ENCODE assay signal across 8 cellular contexts in the genomic region with DNA sequence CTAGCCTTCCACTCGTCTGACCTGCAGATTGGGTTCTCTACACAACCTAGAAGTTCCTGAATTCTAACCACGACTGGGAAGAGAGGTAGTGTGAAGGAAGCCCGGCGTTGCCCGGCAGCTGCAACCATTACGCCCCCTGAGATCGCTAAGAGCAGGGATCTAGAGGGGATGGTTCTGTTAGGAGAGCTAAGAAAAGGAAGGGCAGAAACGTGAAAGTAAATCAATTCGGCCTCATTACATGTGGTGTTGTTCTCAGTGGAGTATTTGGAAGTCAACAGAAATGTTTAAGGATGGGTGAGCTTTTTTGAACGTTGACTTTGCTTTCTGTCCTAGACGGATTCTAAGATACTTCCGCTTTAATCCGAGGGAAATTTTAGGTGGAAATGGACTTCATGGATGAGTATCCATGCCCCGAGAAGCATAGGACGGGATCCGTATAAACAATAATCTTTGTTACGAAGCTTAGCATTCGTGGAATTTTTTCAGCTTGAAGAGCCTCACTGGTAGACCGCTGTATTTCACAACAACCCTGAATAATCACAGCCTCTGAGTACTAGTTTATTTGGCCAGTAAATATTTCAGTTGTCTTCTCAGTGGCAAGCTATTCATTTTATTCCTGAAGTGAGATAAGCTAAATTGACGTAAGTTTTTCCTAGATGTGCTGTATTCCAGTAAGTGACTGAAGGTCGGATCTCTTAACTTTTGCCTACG. TPM values are rescaled to one million over a fixed set of nuclear protein-coding genes. Genes with fewer than 3 reads are reported as not detected.
DNase-seq lines count a peak whose midpoint lies in the region; ATAC-seq and TF ChIP-seq lines count a peak whose summit lies in the region.

No MANE protein-coding gene starts in this region.

- no peaks in the 10 kb centered on the region for H3K27me3 Mint-ChIP-seq in neural crest cell (ENCODE audit: low read depth)

- H3K9me3 Mint-ChIP-seq in neural crest cell, result no peaks in the 10 kb centered on the region

- peak overlapping the region; percentile 96 for H3K4me3 Mint-ChIP-seq in neural crest cell

- H3K27me3 ChIP-seq in BE2C, result no peaks in the 10 kb centered on the region
- no peaks in the 10 kb centered on the region for H3K27me3 ChIP-seq in H7 (ENCODE audit: control insufficient read depth, insufficient read depth, low read length)
- no peaks in the 10 kb centered on the region for H3K27me3 ChIP-seq in esophagus squamous epithelium

- H3K4me3 ChIP-seq in BE2C (ENCODE audit: low read depth, low read length) (peak overlapping the region; percentile 95), H7 (ENCODE audit: insufficient read depth, low read depth, low read length) (peak overlapping the region; percentile 94), esophagus squamous epithelium (peak overlapping the region; percentile 86 to 97 (median 90))

- DNase-seq in BE2C, result no peak
- no peak for DNase-seq in H7
- no peak for DNase-seq in esophagus squamous epithelium (lab: John Stamatoyannopoulos, UW)
- no peak for DNase-seq in neural crest cell (ENCODE audit: low read depth, low spot score)
- DNase-seq in NCI-H128 (lab: John Stamatoyannopoulos, UW; ENCODE audit: unreplicated experiment), result no peak
- no peak for DNase-seq in nucleus accumbens (lab: John Stamatoyannopoulos, UW)
- no peak for DNase-seq in activated effector memory CD4-positive, alpha-beta T cell treated with anti-CD3 and anti-CD28 coated beads, Interleukin-2, amount 50 U/mL, for 16 hours

- ATAC-seq in SK-N-SH treated with all-trans-retinoic acid at 6 μM for 48 hours, result peak; percentile 64

- H3K36me3 Mint-ChIP-seq in neural crest cell (ENCODE audit: low read depth), result peaks cover 4% of the 10 kb centered on the region

- H3K36me3 ChIP-seq in BE2C (peaks cover 25% of the 10 kb centered on the region), H7 (replicated peaks; ENCODE audit: control insufficient read depth, insufficient read depth, low read length) (peaks cover 4% of the 10 kb centered on the region; the same call in 1 of the 2 replicates), esophagus squamous epithelium (peaks cover 0 to 36% (median 6%) of the 10 kb centered on the region in 3 donors)

- 1% methylated on average over 22 of the region's 22 CpGs for WGBS in esophagus squamous epithelium, 2 donors

- H3K9me3 ChIP-seq in BE2C (no peaks in the 10 kb centered on the region), esophagus squamous epithelium (no peaks in the 10 kb centered on the region)

- TF ChIP-seq POLR2A in esophagus squamous epithelium (IDR thresholded peaks at IDR 0.05), result no peak

- H3K27ac Mint-ChIP-seq in neural crest cell (ENCODE audit: unreplicated experiment), result peak overlapping the region; percentile 100

- H3K4me1 ChIP-seq in BE2C (no peaks in the 10 kb centered on the region), esophagus squamous epithelium (peaks cover 17 to 45% (median 26%) of the 10 kb centered on the region in 3 donors)

- peaks cover 25% of the 10 kb centered on the region for H3K4me1 Mint-ChIP-seq in neural crest cell

- intact Hi-C loops in esophagus squamous epithelium (cut with DNase I), result no loop called here

- peak overlapping the region; percentile 82 to 91 (median 90) for H3K27ac ChIP-seq in esophagus squamous epithelium

- no peak for TF ChIP-seq CTCF in BE2C (IDR thresholded peaks at IDR 0.05; ENCODE audit: low read depth, low read length)
- TF ChIP-seq CTCF in esophagus squamous epithelium (IDR thresholded peaks at IDR 0.05), result no peak
- no peak for TF ChIP-seq CTCF in neural crest cell (conservative IDR thresholded peaks at IDR 0.05)

TF ChIP-seq in SK-N-SH treated with all-trans-retinoic acid at 6 μM for 48 hours, 23 proteins besides CTCF, POLR2A, EP300 and RAD21:
- TF ChIP-seq TCF4 (CRISPR knock-in tag; IDR thresholded peaks at IDR 0.05; ENCODE audit: borderline replicate concordance) (no peak), CSDC2 (CRISPR knock-in tag; IDR thresholded peaks at IDR 0.05) (no peak), BACH2 (CRISPR knock-in tag; IDR thresholded peaks at IDR 0.05; ENCODE audit: borderline replicate concordance) (no peak), ZFP3 (CRISPR knock-in tag; IDR thresholded peaks at IDR 0.05) (no peak), ARNTL (CRISPR knock-in tag; IDR thresholded peaks at IDR 0.05; ENCODE audit: borderline replicate concordance, low read depth) (no peak), OSR1 (CRISPR knock-in tag; IDR thresholded peaks at IDR 0.05) (no peak), ZFP30 (CRISPR knock-in tag; IDR thresholded peaks at IDR 0.05) (no peak), PPARA (CRISPR knock-in tag; IDR thresholded peaks at IDR 0.05; ENCODE audit: borderline replicate concordance) (no peak)
- TF ChIP-seq, protein P1, sequence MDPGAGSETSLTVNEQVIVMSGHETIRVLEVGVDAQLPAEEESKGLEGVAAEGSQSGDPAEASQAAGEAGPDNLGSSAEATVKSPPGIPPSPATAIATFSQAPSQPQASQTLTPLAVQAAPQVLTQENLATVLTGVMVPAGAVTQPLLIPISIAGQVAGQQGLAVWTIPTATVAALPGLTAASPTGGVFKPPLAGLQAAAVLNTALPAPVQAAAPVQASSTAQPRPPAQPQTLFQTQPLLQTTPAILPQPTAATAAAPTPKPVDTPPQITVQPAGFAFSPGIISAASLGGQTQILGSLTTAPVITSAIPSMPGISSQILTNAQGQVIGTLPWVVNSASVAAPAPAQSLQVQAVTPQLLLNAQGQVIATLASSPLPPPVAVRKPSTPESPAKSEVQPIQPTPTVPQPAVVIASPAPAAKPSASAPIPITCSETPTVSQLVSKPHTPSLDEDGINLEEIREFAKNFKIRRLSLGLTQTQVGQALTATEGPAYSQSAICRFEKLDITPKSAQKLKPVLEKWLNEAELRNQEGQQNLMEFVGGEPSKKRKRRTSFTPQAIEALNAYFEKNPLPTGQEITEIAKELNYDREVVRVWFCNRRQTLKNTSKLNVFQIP (CRISPR knock-in tag; IDR thresholded peaks at IDR 0.05; ENCODE audit: borderline replicate concordance, low read depth), result no peak
- TF ChIP-seq, protein P2, sequence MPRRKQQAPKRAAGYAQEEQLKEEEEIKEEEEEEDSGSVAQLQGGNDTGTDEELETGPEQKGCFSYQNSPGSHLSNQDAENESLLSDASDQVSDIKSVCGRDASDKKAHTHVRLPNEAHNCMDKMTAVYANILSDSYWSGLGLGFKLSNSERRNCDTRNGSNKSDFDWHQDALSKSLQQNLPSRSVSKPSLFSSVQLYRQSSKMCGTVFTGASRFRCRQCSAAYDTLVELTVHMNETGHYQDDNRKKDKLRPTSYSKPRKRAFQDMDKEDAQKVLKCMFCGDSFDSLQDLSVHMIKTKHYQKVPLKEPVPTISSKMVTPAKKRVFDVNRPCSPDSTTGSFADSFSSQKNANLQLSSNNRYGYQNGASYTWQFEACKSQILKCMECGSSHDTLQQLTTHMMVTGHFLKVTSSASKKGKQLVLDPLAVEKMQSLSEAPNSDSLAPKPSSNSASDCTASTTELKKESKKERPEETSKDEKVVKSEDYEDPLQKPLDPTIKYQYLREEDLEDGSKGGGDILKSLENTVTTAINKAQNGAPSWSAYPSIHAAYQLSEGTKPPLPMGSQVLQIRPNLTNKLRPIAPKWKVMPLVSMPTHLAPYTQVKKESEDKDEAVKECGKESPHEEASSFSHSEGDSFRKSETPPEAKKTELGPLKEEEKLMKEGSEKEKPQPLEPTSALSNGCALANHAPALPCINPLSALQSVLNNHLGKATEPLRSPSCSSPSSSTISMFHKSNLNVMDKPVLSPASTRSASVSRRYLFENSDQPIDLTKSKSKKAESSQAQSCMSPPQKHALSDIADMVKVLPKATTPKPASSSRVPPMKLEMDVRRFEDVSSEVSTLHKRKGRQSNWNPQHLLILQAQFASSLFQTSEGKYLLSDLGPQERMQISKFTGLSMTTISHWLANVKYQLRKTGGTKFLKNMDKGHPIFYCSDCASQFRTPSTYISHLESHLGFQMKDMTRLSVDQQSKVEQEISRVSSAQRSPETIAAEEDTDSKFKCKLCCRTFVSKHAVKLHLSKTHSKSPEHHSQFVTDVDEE (CRISPR knock-in tag; IDR thresholded peaks at IDR 0.05), result no peak
TF ChIP-seq in SK-N-SH treated with all-trans-retinoic acid at 6 μM for 48 hours: peak in this region for 0.

RNA-seq across cellular contexts. Expression of a gene that starts 0.6 kb away (rescaled TPM):
- polyA plus RNA-seq in BE2C (2012; ENCODE audit: insufficient read depth, insufficient read length, low read depth), result 599 TPM
- total RNA-seq in H7 (2014; rRNA removed; shearing (Covaris generic)), result 98.8 and 118 TPM in 2 replicates
- 10 to 100 TPM; 44.2 to 65.0 (median 48.8) TPM for total RNA-seq in esophagus squamous epithelium
- 227 and 233 TPM in 2 replicates for total RNA-seq in neural crest cell

RNA-seq across cellular contexts. Expression of a gene that starts 34.3 kb away (rescaled TPM):
- polyA plus RNA-seq in BE2C (2012; ENCODE audit: insufficient read depth, insufficient read length, low read depth), result 98.7 TPM
- total RNA-seq in H7 (2014; rRNA removed; shearing (Covaris generic)), result 20.6 and 31.1 TPM in 2 replicates
- total RNA-seq in esophagus squamous epithelium (10 to 100 TPM; 22.0 to 54.0 (median 29.0) TPM), neural crest cell (78.8 and 86.3 TPM in 2 replicates)

RNA-seq across cellular contexts. Expression of a gene that starts 42.6 kb away (rescaled TPM):
- 15.4 TPM for polyA plus RNA-seq in BE2C (2012; ENCODE audit: insufficient read depth, insufficient read length, low read depth)
- 34.3 and 39.1 TPM in 2 replicates for total RNA-seq in H7 (2014; rRNA removed; shearing (Covaris generic))
- total RNA-seq in esophagus squamous epithelium, result 10 to 100 TPM; 21.9 to 36.0 (median 33.2) TPM
- 35.1 and 35.9 TPM in 2 replicates for total RNA-seq in neural crest cell

RNA-seq across cellular contexts. Expression of a gene that starts 57.9 kb away (rescaled TPM):
- 1.4 TPM for polyA plus RNA-seq in BE2C (2012; ENCODE audit: insufficient read depth, insufficient read length, low read depth)
- total RNA-seq in H7 (2014; rRNA removed; shearing (Covaris generic)), result not detected in 2 replicates
- total RNA-seq in esophagus squamous epithelium (1 to 10 TPM in 3 of 4 donors, under 1 TPM in 1; 0.85 to 4.0 (median 1.4) TPM), neural crest cell (not detected in 2 replicates)

RNA-seq across cellular contexts. Expression of a gene that starts 59.5 kb away (rescaled TPM):
- not detected for polyA plus RNA-seq in BE2C (2012; ENCODE audit: insufficient read depth, insufficient read length, low read depth)
- total RNA-seq in H7 (2014; rRNA removed; shearing (Covaris generic)), result 1.5 TPM in 1 of 2 replicates, not detected in the other
- total RNA-seq in esophagus squamous epithelium, result 10 to 100 TPM in 1 of 4 donors, 1 to 10 TPM in 3; 5.7 to 11.8 (median 7.2) TPM
- not detected in 2 replicates for total RNA-seq in neural crest cell
